Comparison of ENCODE assay signal across 1 cellular context in genomic region chr12:75954749-75955148, GRCh38.
TF ChIP-seq lines count a peak whose summit lies in the region.

No MANE protein-coding gene starts in this region.

TF ChIP-seq in WTC11, 78 proteins besides CTCF, POLR2A, EP300 and RAD21 (continued from another document):
- TF ChIP-seq ZSCAN18 (CRISPR knock-in tag; IDR thresholded peaks at IDR 0.05) (no peak), ZNF317 (CRISPR knock-in tag; IDR thresholded peaks at IDR 0.05; ENCODE audit: borderline replicate concordance, low read depth) (no peak), ZNF396 (CRISPR knock-in tag; IDR thresholded peaks at IDR 0.05; ENCODE audit: borderline replicate concordance) (no peak), PREB (CRISPR knock-in tag; IDR thresholded peaks at IDR 0.05; ENCODE audit: borderline replicate concordance) (no peak), MLX (CRISPR knock-in tag; IDR thresholded peaks at IDR 0.05) (no peak), TEAD1 (CRISPR knock-in tag; IDR thresholded peaks at IDR 0.05) (no peak), ZNF671 (CRISPR knock-in tag; IDR thresholded peaks at IDR 0.05) (no peak), ZNF423 (CRISPR knock-in tag; IDR thresholded peaks at IDR 0.05) (no peak), ESRRA (CRISPR knock-in tag; IDR thresholded peaks at IDR 0.05; ENCODE audit: borderline replicate concordance) (no peak), GABPB1 (CRISPR knock-in tag; IDR thresholded peaks at IDR 0.05) (no peak), ELF4 (CRISPR knock-in tag; IDR thresholded peaks at IDR 0.05; ENCODE audit: low read depth) (no peak), NFYB (CRISPR knock-in tag; conservative IDR thresholded peaks at IDR 0.05; ENCODE audit: low read depth) (no peak), ATF2 (CRISPR knock-in tag; IDR thresholded peaks at IDR 0.05; ENCODE audit: borderline replicate concordance, low read depth) (no peak), E2F1 (CRISPR knock-in tag; IDR thresholded peaks at IDR 0.05) (no peak), ATF1 (CRISPR knock-in tag; IDR thresholded peaks at IDR 0.05) (no peak)
